In genomic region chr13:84651288-84651687, GRCh38 we compare ENCODE assay signal across 14 cellular contexts.
DNase-seq lines count a peak whose midpoint lies in the region; ATAC-seq and TF ChIP-seq lines count a peak whose summit lies in the region.
"Had no signal": no experiment of that assay in that cellular context is flagged by ENCODE, and none has a peak within 500 bp of the region (broad histone marks: within the 10 kb centered on the region; RNA-seq: fewer than 3 reads in every experiment).

No MANE protein-coding gene starts in this region.

- H3K36me3 ChIP-seq in BLaER1: no peaks in the 10 kb centered on the region; the same call in 1 of the 2 replicates
- H3K36me3 ChIP-seq in kidney epithelial cell (ENCODE audit: control insufficient read depth, insufficient read depth, low read length): no peaks in the 10 kb centered on the region
- H3K36me3 ChIP-seq in naive thymus-derived CD4-positive, alpha-beta T cell (ENCODE audit: control insufficient read depth in 2 of 3, insufficient read depth in 3 of 3, low read length in 3 of 3): no peaks in the 10 kb centered on the region

- DNase-seq in HT-29 (ENCODE audit: low spot score) (peak; percentile 42), astrocyte of the spinal cord (ENCODE audit: low read depth, low spot score) (peak; percentile 76), kidney epithelial cell (ENCODE audit: low read depth) (peak; percentile 80), cerebellar cortex (ENCODE audit: low spot score) (no peak)
- no peak for DNase-seq in activated CD4-positive, CD25-positive, alpha-beta regulatory T cell treated with anti-CD3 and anti-CD28 coated beads, Interleukin-2, amount 50 U/mL, for 72 hours
- DNase-seq in naive thymus-derived CD4-positive, alpha-beta T cell: no peak
- DNase-seq: activated naive CD8-positive, alpha-beta T cell treated with anti-CD3 and anti-CD28 coated beads, Interleukin-2, amount 50 U/mL, for 24 hours; CD8-positive, alpha-beta memory T cell; NCI-H1092; psoas muscle; SHP77 had no signal

- CTCF ChIA-PET in naive thymus-derived CD4-positive, alpha-beta T cell (lab: Charles Lee): no interaction called here

- ATAC-seq in naive thymus-derived CD4-positive, alpha-beta T cell: no peak
- ATAC-seq in GM18867 (IDR thresholded peaks at IDR 0.05; ENCODE audit: unreplicated experiment): no peak
- ATAC-seq: activated naive CD8-positive, alpha-beta T cell treated with anti-CD3 and anti-CD28 coated beads, Interleukin-2, amount 50 U/mL, for 24 hours had no signal

- H3K4me1 ChIP-seq in BLaER1: peaks cover 81% of the 10 kb centered on the region
- H3K4me1 ChIP-seq in naive thymus-derived CD4-positive, alpha-beta T cell (ENCODE audit: control insufficient read depth in 2 of 2, insufficient read depth in 2 of 2, low read length in 2 of 2): no peaks in the 10 kb centered on the region
- H3K4me1 ChIP-seq: psoas muscle had no signal

- H3K9me3 Mint-ChIP-seq in naive thymus-derived CD4-positive, alpha-beta T cell: peaks cover 0 to 15% (median 3%) of the 10 kb centered on the region in 11 donors
- H3K9me3 Mint-ChIP-seq: activated naive CD8-positive, alpha-beta T cell treated with anti-CD3 and anti-CD28 coated beads, Interleukin-2, amount 50 U/mL, for 24 hours had no signal

- no peaks in the 10 kb centered on the region for H3K27me3 Mint-ChIP-seq in naive thymus-derived CD4-positive, alpha-beta T cell
- H3K27me3 Mint-ChIP-seq: activated naive CD8-positive, alpha-beta T cell treated with anti-CD3 and anti-CD28 coated beads, Interleukin-2, amount 50 U/mL, for 24 hours; CD8-positive, alpha-beta memory T cell had no signal

- intact Hi-C loops in naive thymus-derived CD4-positive, alpha-beta T cell (cut with micrococcal nuclease): no loop called here

- H3K27me3 ChIP-seq in BLaER1 (no peaks in the 10 kb centered on the region), kidney epithelial cell (ENCODE audit: control insufficient read depth, insufficient read depth, low read length) (no peaks in the 10 kb centered on the region)
- no peaks in the 10 kb centered on the region for H3K27me3 ChIP-seq in naive thymus-derived CD4-positive, alpha-beta T cell (ENCODE audit: control insufficient read depth in 2 of 2, insufficient read depth in 2 of 2, low read length in 2 of 2)

- in situ Hi-C loops in astrocyte of the spinal cord (cut with HindIII; ENCODE audit: low sequenced_read_pairs): no loop called here

- peak overlapping the region; percentile 44 for H3K27ac ChIP-seq in BLaER1
- no peak overlapping the region for H3K27ac ChIP-seq in naive thymus-derived CD4-positive, alpha-beta T cell (ENCODE audit: low read depth, low read length)
- H3K27ac ChIP-seq: psoas muscle had no signal

- no peak overlapping the region for H3K27ac Mint-ChIP-seq in naive thymus-derived CD4-positive, alpha-beta T cell
- H3K27ac Mint-ChIP-seq: activated naive CD8-positive, alpha-beta T cell treated with anti-CD3 and anti-CD28 coated beads, Interleukin-2, amount 50 U/mL, for 24 hours; CD8-positive, alpha-beta memory T cell; mesothelial cell of epicardium had no signal

- no peaks in the 10 kb centered on the region for H3K36me3 Mint-ChIP-seq in naive thymus-derived CD4-positive, alpha-beta T cell
- H3K36me3 Mint-ChIP-seq: CD8-positive, alpha-beta memory T cell; mesothelial cell of epicardium had no signal

- POLR2A ChIA-PET in naive thymus-derived CD4-positive, alpha-beta T cell (lab: Charles Lee): no interaction called here

- H3K9me3 ChIP-seq in BLaER1: peaks cover 24% of the 10 kb centered on the region
- H3K9me3 ChIP-seq in naive thymus-derived CD4-positive, alpha-beta T cell (ENCODE audit: control insufficient read depth in 2 of 3, low read length in 3 of 3): no peaks in the 10 kb centered on the region

- H3K4me1 Mint-ChIP-seq in naive thymus-derived CD4-positive, alpha-beta T cell: no peaks in the 10 kb centered on the region
- H3K4me1 Mint-ChIP-seq: activated naive CD8-positive, alpha-beta T cell treated with anti-CD3 and anti-CD28 coated beads, Interleukin-2, amount 50 U/mL, for 24 hours; CD8-positive, alpha-beta memory T cell had no signal

- H3K4me3 ChIP-seq in BLaER1: no peak overlapping the region
- no peak overlapping the region for H3K4me3 ChIP-seq in astrocyte of the spinal cord (ENCODE audit: low read depth, low read length)
- H3K4me3 ChIP-seq in kidney epithelial cell (ENCODE audit: low read depth, low read length): no peak overlapping the region
- no peak overlapping the region for H3K4me3 ChIP-seq in naive thymus-derived CD4-positive, alpha-beta T cell (ENCODE audit: low read length)
- H3K4me3 ChIP-seq: psoas muscle had no signal

- H4K20me1 ChIP-seq in BLaER1: no peaks in the 10 kb centered on the region

- no peak overlapping the region for H3K4me3 Mint-ChIP-seq in naive thymus-derived CD4-positive, alpha-beta T cell
- H3K4me3 Mint-ChIP-seq: activated naive CD8-positive, alpha-beta T cell treated with anti-CD3 and anti-CD28 coated beads, Interleukin-2, amount 50 U/mL, for 24 hours; CD8-positive, alpha-beta memory T cell; mesothelial cell of epicardium had no signal

- TF ChIP-seq CTCF in astrocyte of the spinal cord (IDR thresholded peaks at IDR 0.05; ENCODE audit: low read depth, low read length) (no peak), kidney epithelial cell (IDR thresholded peaks at IDR 0.05; ENCODE audit: insufficient read depth, low read length, poor library complexity, severe bottlenecking) (no peak)

- H3K4me2 ChIP-seq in BLaER1: peak overlapping the region; percentile 58

- H3K9ac ChIP-seq in BLaER1: no peak overlapping the region

Comparison
In these comparisons a context has a peak if more than half of its experiments do, and no peak if none do; other contexts are left out.
1. DNase-seq: peak in HT-29 (single experiment), astrocyte of the spinal cord (single experiment) and kidney epithelial cell (single experiment); none in cerebellar cortex (single experiment), activated CD4-positive, CD25-positive, alpha-beta regulatory T cell treated with anti-CD3 and anti-CD28 coated beads, Interleukin-2, amount 50 U/mL, for 72 hours (single experiment) and naive thymus-derived CD4-positive, alpha-beta T cell (0 of 9).